ENCODE assay signal across 8 cellular contexts in genomic region chr3:128487813-128488635, GRCh38. TPM values are rescaled to one million over a fixed set of nuclear protein-coding genes. Genes with fewer than 3 reads are reported as not detected.
A peak's percentile ranks its signal among the peaks of the same experiment; 100 is the strongest.
DNase-seq lines count a peak whose midpoint lies in the region; ATAC-seq and TF ChIP-seq lines count a peak whose summit lies in the region.

No MANE protein-coding gene starts in this region.

- intact Hi-C loops in colonic mucosa (cut with DNase I): no loop called here

- no peaks in the 10 kb centered on the region for H3K9me3 ChIP-seq in colonic mucosa

- H3K27me3 ChIP-seq in colonic mucosa (peaks cover 99% of the 10 kb centered on the region), kidney epithelial cell (ENCODE audit: control insufficient read depth, insufficient read depth, low read length) (peaks cover 96% of the 10 kb centered on the region)

- peak overlapping the region; percentile 50 for H3K27ac ChIP-seq in colonic mucosa
- H3K27ac ChIP-seq in skin epidermis: peak overlapping the region in 20 of 21 experiments; percentile 5 to 76 (median 60)

- H3K36me3 ChIP-seq in colonic mucosa: no peaks in the 10 kb centered on the region
- no peaks in the 10 kb centered on the region for H3K36me3 ChIP-seq in kidney epithelial cell (ENCODE audit: control insufficient read depth, insufficient read depth, low read length)

- H3K4me1 ChIP-seq in colonic mucosa: peaks cover 47% of the 10 kb centered on the region

- DNase-seq in NCI-H1436 (lab: John Stamatoyannopoulos, UW) (peak; percentile 44), NCI-H1436 treated with DMSO at 0.1 percent for 48 hours (lab: John Stamatoyannopoulos, UW) (no peak), KG1 (lab: John Stamatoyannopoulos, UW) (peak; percentile 44), SK-MEL-5 (ENCODE audit: low read depth, low spot score) (peak; percentile 83), colonic mucosa (peak; percentile 86), kidney epithelial cell (ENCODE audit: low read depth) (peak; percentile 28)

- no peak for ATAC-seq in GM21515 (IDR thresholded peaks at IDR 0.05; ENCODE audit: unreplicated experiment)

- H3K4me3 ChIP-seq in colonic mucosa: peak overlapping the region; percentile 58
- peak overlapping the region; percentile 34 for H3K4me3 ChIP-seq in kidney epithelial cell (ENCODE audit: low read depth, low read length)
- peak overlapping the region; percentile 13 to 50 (median 40) for H3K4me3 ChIP-seq in skin epidermis

- H3K9ac ChIP-seq in colonic mucosa (ENCODE audit: low read depth in 2 of 2, low read length in 2 of 2): peak overlapping the region in 1 of 2 donors; percentile 33

- no peak for TF ChIP-seq CTCF in colonic mucosa (IDR thresholded peaks at IDR 0.05)
- TF ChIP-seq CTCF in kidney epithelial cell (IDR thresholded peaks at IDR 0.05; ENCODE audit: insufficient read depth, low read length, poor library complexity, severe bottlenecking): no peak

- in situ Hi-C loops in SK-MEL-5 (cut with HindIII; ENCODE audit: low pct_unique_long_range_greater_than_20kb, low sequenced_read_pairs): no loop called here

RNA-seq across cellular contexts. Expression of gene GATA2, which starts 5.0 kb away (rescaled TPM):
- 0.75 and 1.8 TPM in 2 replicates for total RNA-seq in SK-MEL-5 (2014; rRNA removed; shearing (Covaris generic))
- 7.4 and 7.7 TPM in 2 replicates for polyA plus RNA-seq in SK-MEL-5 (2015; cell fraction: cytosol; rRNA removed)
- polyA plus RNA-seq in SK-MEL-5 (2015; cell fraction: nucleus; rRNA removed): 1.9 and 3.8 TPM in 2 replicates
- total RNA-seq in colonic mucosa: 1 to 10 TPM; 5.8 to 8.1 TPM
- 5.6 and 6.0 TPM in 2 replicates for total RNA-seq in kidney epithelial cell

RNA-seq across cellular contexts. Expression of gene DNAJB8, which starts 21.3 kb away (rescaled TPM):
- not detected in 2 replicates for total RNA-seq in SK-MEL-5 (2014; rRNA removed; shearing (Covaris generic))
- not detected in 2 replicates for polyA plus RNA-seq in SK-MEL-5 (2015; cell fraction: cytosol; rRNA removed)
- polyA plus RNA-seq in SK-MEL-5 (2015; cell fraction: nucleus; rRNA removed): not detected in 2 replicates
- total RNA-seq in colonic mucosa (not detected), kidney epithelial cell (not detected in 2 replicates)
